8 cellular contexts compared by ENCODE assay signal in the genomic region with DNA sequence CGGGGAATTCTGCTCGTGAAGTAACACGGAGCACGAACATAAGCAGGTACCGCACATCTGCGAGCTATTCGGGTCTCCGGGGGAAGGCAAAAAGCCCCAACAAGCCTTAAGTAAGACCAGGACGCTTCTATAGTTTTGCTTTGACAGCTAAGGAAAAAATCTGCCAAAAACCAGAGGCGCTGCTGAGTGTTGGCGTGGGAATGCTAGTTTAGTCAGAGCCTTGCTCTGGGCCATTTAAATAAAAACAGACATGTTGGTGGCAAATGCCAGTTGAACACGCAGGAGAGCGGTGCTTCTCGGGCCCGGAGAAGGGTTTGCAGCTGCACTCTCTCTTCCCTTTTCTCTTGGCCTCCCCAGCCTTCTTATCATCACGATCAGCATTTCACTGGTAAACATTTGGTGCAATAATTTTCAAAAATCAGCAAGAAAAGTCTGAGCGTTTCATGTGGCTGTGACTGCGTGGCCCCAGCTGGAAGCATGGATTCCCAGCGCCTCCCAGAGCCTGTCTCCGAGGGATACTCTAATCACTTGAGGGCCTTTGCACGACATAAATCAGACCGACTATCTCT. TPM values are rescaled to one million over a fixed set of nuclear protein-coding genes. Genes with fewer than 3 reads are reported as not detected.
A peak's percentile ranks its signal among the peaks of the same experiment; 100 is the strongest.
DNase-seq lines count a peak whose midpoint lies in the region; ATAC-seq, FAIRE-seq and TF ChIP-seq lines count a peak whose summit lies in the region.

No MANE protein-coding gene starts in this region.

- no peak for TF ChIP-seq CTCF in RWPE1 (conservative IDR thresholded peaks at IDR 0.05; ENCODE audit: low read depth)

- FAIRE-seq in GM12892 (lab: Jason Lieb, UNC): peak; percentile 86

- H3K36me3 Mint-ChIP-seq in stimulated activated memory B cell treated with anti-CD40 and anti-IgM and Interleukin-4, amounts not matched to agents 10 μg/mL and 1 μg/mL and 100 μg/mL, for 72 hours: no peaks in the 10 kb centered on the region

- H3K9me3 Mint-ChIP-seq in stimulated activated memory B cell treated with anti-CD40 and anti-IgM and Interleukin-4, amounts not matched to agents 10 μg/mL and 1 μg/mL and 100 μg/mL, for 72 hours: no peaks in the 10 kb centered on the region

- intact Hi-C loops in left colon (cut with DNase I, micrococcal nuclease): no loop called here

- H3K27ac Mint-ChIP-seq in stimulated activated memory B cell treated with anti-CD40 and anti-IgM and Interleukin-4, amounts not matched to agents 10 μg/mL and 1 μg/mL and 100 μg/mL, for 72 hours: peak overlapping the region; percentile 97

- H3K27ac ChIP-seq in RWPE1: peak overlapping the region; percentile 100

- H3K27me3 Mint-ChIP-seq in stimulated activated memory B cell treated with anti-CD40 and anti-IgM and Interleukin-4, amounts not matched to agents 10 μg/mL and 1 μg/mL and 100 μg/mL, for 72 hours: no peaks in the 10 kb centered on the region

- no peak for TF ChIP-seq POLR2A in GM12892 (IDR thresholded peaks at IDR 0.05; ENCODE audit: low read depth, low read length)

- ATAC-seq in stimulated activated memory B cell treated with anti-CD40 and anti-IgM and Interleukin-4, amounts not matched to agents 10 μg/mL and 1 μg/mL and 100 μg/mL, for 72 hours: peak; percentile 88
- ATAC-seq in HG03520 (IDR thresholded peaks at IDR 0.05; ENCODE audit: unreplicated experiment): no peak
- no peak for ATAC-seq in left colon

- peak overlapping the region; percentile 72 for H3K4me3 Mint-ChIP-seq in stimulated activated memory B cell treated with anti-CD40 and anti-IgM and Interleukin-4, amounts not matched to agents 10 μg/mL and 1 μg/mL and 100 μg/mL, for 72 hours

- CTCF ChIA-PET in RWPE1 (lab: Yijun Ruan, JAX): interaction anchor here (0.5 to 1.0 kb wide), 5 partner anchors 12 to 78 kb away, joined by 3 to 6 read pairs (median 4); no protein-coding TSS in a partner anchor

- POLR2A ChIA-PET in RWPE1 (lab: Yijun Ruan, JAX; ENCODE audit: low non-redundant PET): interaction anchor here (0.7 to 2.2 kb wide), 2 partner anchors 11 to 25 kb away, joined by 3 to 8 read pairs; no protein-coding TSS in a partner anchor

- peaks cover 46% of the 10 kb centered on the region for H3K4me1 Mint-ChIP-seq in stimulated activated memory B cell treated with anti-CD40 and anti-IgM and Interleukin-4, amounts not matched to agents 10 μg/mL and 1 μg/mL and 100 μg/mL, for 72 hours

- DNase-seq in GM12892 (ENCODE audit: insufficient read length) (no peak), RWPE1 (ENCODE audit: low spot score) (no peak), fibroblast of the conjunctiva (ENCODE audit: low read depth) (peak; percentile 54), GDM1 (lab: John Stamatoyannopoulos, UW) (no peak), NCI-H524 (lab: John Stamatoyannopoulos, UW) (no peak), left colon (no peak)

RNA-seq across cellular contexts. Expression of a gene that starts 6.4 kb away (rescaled TPM):
- 2.1 TPM for polyA plus RNA-seq in GM12892 (2012; ENCODE audit: missing spikeins)
- 10 to 100 TPM; 49.5 to 72.2 TPM for total RNA-seq in left colon
